Comparison of ENCODE assay signal across 8 cellular contexts in the genomic region with DNA sequence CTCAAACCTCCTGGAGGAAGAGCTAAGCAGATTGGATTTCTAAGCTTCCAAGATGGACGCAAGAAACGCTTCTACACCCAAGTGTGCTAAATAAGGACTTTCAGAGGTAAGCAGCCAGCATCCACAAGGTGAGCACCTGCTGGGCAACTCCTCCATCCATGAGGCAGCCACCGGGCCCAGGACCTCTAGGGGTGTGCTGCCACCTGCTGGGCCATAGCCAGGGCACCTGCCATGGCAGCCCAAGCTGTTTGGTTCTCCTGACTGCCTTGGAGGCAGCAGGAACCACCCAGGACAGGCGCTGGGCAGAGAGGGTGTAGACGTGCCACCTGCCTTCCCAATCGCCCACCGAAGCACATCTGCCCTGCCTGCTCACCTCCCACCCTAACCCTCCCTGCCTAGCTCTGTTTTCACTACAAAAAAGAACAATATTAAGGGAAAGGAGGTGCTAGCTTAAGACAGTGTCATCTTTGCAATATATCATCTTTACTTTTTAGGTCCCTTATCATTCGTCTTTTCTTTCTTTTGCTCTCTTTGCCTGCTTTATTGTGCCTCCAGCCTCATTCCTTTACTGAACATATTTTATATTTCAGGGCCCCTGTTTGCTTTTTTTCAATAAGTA. TPM values are rescaled to one million over a fixed set of nuclear protein-coding genes. Genes with fewer than 3 reads are reported as not detected.
DNase-seq lines count a peak whose midpoint lies in the region; TF ChIP-seq lines count a peak whose summit lies in the region.

No MANE protein-coding gene starts in this region.

- no peaks in the 10 kb centered on the region for H3K27me3 Mint-ChIP-seq in HFFc6 (ENCODE audit: insufficient read depth)
- no peaks in the 10 kb centered on the region for H3K27me3 Mint-ChIP-seq in activated CD4-positive, alpha-beta T cell treated with anti-CD3 and anti-CD28 coated beads, Interleukin-2, amount 10 ng/mL, durations not matched to agents 7 days and 5 days

- H3K27ac Mint-ChIP-seq in HFFc6: no peak overlapping the region
- H3K27ac Mint-ChIP-seq in activated CD4-positive, alpha-beta T cell treated with anti-CD3 and anti-CD28 coated beads, Interleukin-2, amount 10 ng/mL, durations not matched to agents 7 days and 5 days: no peak overlapping the region

- H3K4me2 ChIP-seq in osteoblast (ENCODE audit: insufficient read depth, low read length): no peak overlapping the region

- H3K36me3 ChIP-seq in osteoblast (ENCODE audit: insufficient read depth, low read length): peaks cover 12% of the 10 kb centered on the region

- no peak overlapping the region for H3K4me3 Mint-ChIP-seq in HFFc6
- no peak overlapping the region for H3K4me3 Mint-ChIP-seq in activated CD4-positive, alpha-beta T cell treated with anti-CD3 and anti-CD28 coated beads, Interleukin-2, amount 10 ng/mL, durations not matched to agents 7 days and 5 days

- H3K36me3 Mint-ChIP-seq in HFFc6 (ENCODE audit: low read depth): peaks cover 6% of the 10 kb centered on the region; the same call in 1 of the 2 replicates
- peaks cover 6% of the 10 kb centered on the region for H3K36me3 Mint-ChIP-seq in activated CD4-positive, alpha-beta T cell treated with anti-CD3 and anti-CD28 coated beads, Interleukin-2, amount 10 ng/mL, durations not matched to agents 7 days and 5 days (ENCODE audit: low read depth)

- no peaks in the 10 kb centered on the region for H3K9me3 Mint-ChIP-seq in HFFc6
- H3K9me3 Mint-ChIP-seq in activated CD4-positive, alpha-beta T cell treated with anti-CD3 and anti-CD28 coated beads, Interleukin-2, amount 10 ng/mL, durations not matched to agents 7 days and 5 days: no peaks in the 10 kb centered on the region

- peak; percentile 56 for DNase-seq in ELR (ENCODE audit: low read depth)
- DNase-seq in HFFc6: no peak
- DNase-seq in NCI-H2227 (lab: John Stamatoyannopoulos, UW; ENCODE audit: unreplicated experiment): peak; percentile 65
- peak; percentile 84 for DNase-seq in activated CD4-positive, alpha-beta T cell treated with anti-CD3 and anti-CD28 coated beads, Interleukin-2, amount 10 ng/mL, durations not matched to agents 7 days and 5 days
- peak; percentile 66 for DNase-seq in effector CD8-positive, alpha-beta T cell (lab: John Stamatoyannopoulos, UW)
- peak; percentile 70 for DNase-seq in osteoblast (ENCODE audit: insufficient read length, low spot score, missing footprints)
- DNase-seq in ureter (ENCODE audit: low spot score): peak; percentile 78
- no peak for DNase-seq in middle frontal gyrus (ENCODE audit: extremely low spot score, low spot score)

- POLR2A ChIA-PET in activated CD4-positive, alpha-beta T cell treated with anti-CD3 and anti-CD28 coated beads, Interleukin-2, amount 10 ng/mL, durations not matched to agents 7 days and 5 days (lab: Charles Lee): interaction anchor here (0.5 kb wide), 1 partner anchor 211 kb away, joined by 3 read pairs; no protein-coding TSS in a partner anchor

- peaks cover 10% of the 10 kb centered on the region for H3K4me1 Mint-ChIP-seq in HFFc6 (ENCODE audit: low read depth)
- peaks cover 20% of the 10 kb centered on the region for H3K4me1 Mint-ChIP-seq in activated CD4-positive, alpha-beta T cell treated with anti-CD3 and anti-CD28 coated beads, Interleukin-2, amount 10 ng/mL, durations not matched to agents 7 days and 5 days

- no peak overlapping the region for H2AFZ ChIP-seq in osteoblast (ENCODE audit: low read length)

- no peaks in the 10 kb centered on the region for H3K9me3 ChIP-seq in osteoblast (ENCODE audit: low read depth, low read length)

- H3K27me3 ChIP-seq in osteoblast (ENCODE audit: insufficient read depth, low read length): no peaks in the 10 kb centered on the region

- TF ChIP-seq CTCF in HFFc6 (IDR thresholded peaks at IDR 0.05): peak; percentile 74
- TF ChIP-seq CTCF in osteoblast (IDR thresholded peaks at IDR 0.05; ENCODE audit: extremely low read depth, low read depth, low read length): peak; percentile 40

- H3K4me1 ChIP-seq in osteoblast (ENCODE audit: insufficient read depth, low read length): peaks cover 13% of the 10 kb centered on the region

- H3K27ac ChIP-seq in osteoblast (ENCODE audit: low read depth, low read length): no peak overlapping the region

- peaks cover 41% of the 10 kb centered on the region for H4K20me1 ChIP-seq in osteoblast (ENCODE audit: insufficient read depth, low read length)

- peaks cover 36% of the 10 kb centered on the region for H3K79me2 ChIP-seq in osteoblast (ENCODE audit: insufficient read depth, low read length)

- CTCF ChIA-PET in activated CD4-positive, alpha-beta T cell treated with anti-CD3 and anti-CD28 coated beads, Interleukin-2, amount 10 ng/mL, durations not matched to agents 7 days and 5 days (lab: Charles Lee): interaction anchor here (0.6 to 3.0 kb wide), 24 partner anchors 8 to 450 kb away, joined by 3 to 16 read pairs (median 4); partner anchors contain the start of genes C15orf62, GCHFR and RAD51

- no peak overlapping the region for H3K4me3 ChIP-seq in osteoblast (ENCODE audit: insufficient read depth, low read length)

RNA-seq across cellular contexts. Expression of gene C15orf62, which starts 12.9 kb away (rescaled TPM):
- total RNA-seq in HFFc6 (2021; fragmentation: NEBNext Ultra II Directional; extraction: Animal tissue kit (Norgen Biotek cat#: 25700)): under 1 TPM in 2 of 6 experiments, not detected in 4; 0.14 to 0.20 TPM
- total RNA-seq in activated CD4-positive, alpha-beta T cell treated with anti-CD3 and anti-CD28 coated beads, Interleukin-2, amount 10 ng/mL, durations not matched to agents 7 days and 5 days: 1 to 10 TPM; 1.0 to 1.3 TPM
- total RNA-seq in osteoblast (under 0.01 and 0.29 TPM in 2 replicates), ureter (0.52 TPM)

RNA-seq across cellular contexts. Expression of gene GCHFR, which starts 18.9 kb away (rescaled TPM):
- total RNA-seq in HFFc6 (2021; fragmentation: NEBNext Ultra II Directional; extraction: Animal tissue kit (Norgen Biotek cat#: 25700)): 1 to 10 TPM; 1.6 to 3.1 (median 2.7) TPM
- 10 to 100 TPM; 33.9 to 35.5 TPM for total RNA-seq in activated CD4-positive, alpha-beta T cell treated with anti-CD3 and anti-CD28 coated beads, Interleukin-2, amount 10 ng/mL, durations not matched to agents 7 days and 5 days
- total RNA-seq in osteoblast (4.4 and 4.7 TPM in 2 replicates), ureter (7.4 TPM)

RNA-seq across cellular contexts. Expression of gene ZFYVE19, which starts 24.2 kb away (rescaled TPM):
- total RNA-seq in HFFc6 (2021; fragmentation: NEBNext Ultra II Directional; extraction: Animal tissue kit (Norgen Biotek cat#: 25700)): 10 to 100 TPM; 10.7 to 13.5 (median 12.1) TPM
- 10 to 100 TPM; 31.1 to 32.2 TPM for total RNA-seq in activated CD4-positive, alpha-beta T cell treated with anti-CD3 and anti-CD28 coated beads, Interleukin-2, amount 10 ng/mL, durations not matched to agents 7 days and 5 days
- 17.4 and 18.0 TPM in 2 replicates for total RNA-seq in osteoblast
- 26.0 TPM for total RNA-seq in ureter

RNA-seq across cellular contexts. Expression of gene DNAJC17, which starts 24.6 kb away (rescaled TPM):
- total RNA-seq in HFFc6 (2021; fragmentation: NEBNext Ultra II Directional; extraction: Animal tissue kit (Norgen Biotek cat#: 25700)): 10 to 100 TPM; 25.9 to 39.9 (median 29.6) TPM
- total RNA-seq in activated CD4-positive, alpha-beta T cell treated with anti-CD3 and anti-CD28 coated beads, Interleukin-2, amount 10 ng/mL, durations not matched to agents 7 days and 5 days: 10 to 100 TPM; 42.2 to 44.3 TPM
- total RNA-seq in osteoblast: 14.8 and 15.6 TPM in 2 replicates
- 51.3 TPM for total RNA-seq in ureter

RNA-seq across cellular contexts. Expression of gene RMDN3, which starts 27.7 kb away (rescaled TPM):
- total RNA-seq in HFFc6 (2021; fragmentation: NEBNext Ultra II Directional; extraction: Animal tissue kit (Norgen Biotek cat#: 25700)): 10 to 100 TPM; 32.6 to 43.2 (median 35.6) TPM
- 10 to 100 TPM; 26.0 to 32.6 TPM for total RNA-seq in activated CD4-positive, alpha-beta T cell treated with anti-CD3 and anti-CD28 coated beads, Interleukin-2, amount 10 ng/mL, durations not matched to agents 7 days and 5 days
- total RNA-seq in osteoblast: 18.6 and 19.9 TPM in 2 replicates
- total RNA-seq in ureter: 34.6 TPM

Comparison
In these comparisons a context has a peak if more than half of its experiments do, and no peak if none do; other contexts are left out.
1. DNase-seq: peak in ELR (single experiment), NCI-H2227 (single experiment), activated CD4-positive, alpha-beta T cell treated with anti-CD3 and anti-CD28 coated beads, Interleukin-2, amount 10 ng/mL, durations not matched to agents 7 days and 5 days (single experiment), effector CD8-positive, alpha-beta T cell (single experiment), osteoblast (single experiment) and ureter (single experiment); none in HFFc6 (single experiment) and middle frontal gyrus (single experiment).